ENCODE assay signal across 28 cellular contexts in the genomic region with DNA sequence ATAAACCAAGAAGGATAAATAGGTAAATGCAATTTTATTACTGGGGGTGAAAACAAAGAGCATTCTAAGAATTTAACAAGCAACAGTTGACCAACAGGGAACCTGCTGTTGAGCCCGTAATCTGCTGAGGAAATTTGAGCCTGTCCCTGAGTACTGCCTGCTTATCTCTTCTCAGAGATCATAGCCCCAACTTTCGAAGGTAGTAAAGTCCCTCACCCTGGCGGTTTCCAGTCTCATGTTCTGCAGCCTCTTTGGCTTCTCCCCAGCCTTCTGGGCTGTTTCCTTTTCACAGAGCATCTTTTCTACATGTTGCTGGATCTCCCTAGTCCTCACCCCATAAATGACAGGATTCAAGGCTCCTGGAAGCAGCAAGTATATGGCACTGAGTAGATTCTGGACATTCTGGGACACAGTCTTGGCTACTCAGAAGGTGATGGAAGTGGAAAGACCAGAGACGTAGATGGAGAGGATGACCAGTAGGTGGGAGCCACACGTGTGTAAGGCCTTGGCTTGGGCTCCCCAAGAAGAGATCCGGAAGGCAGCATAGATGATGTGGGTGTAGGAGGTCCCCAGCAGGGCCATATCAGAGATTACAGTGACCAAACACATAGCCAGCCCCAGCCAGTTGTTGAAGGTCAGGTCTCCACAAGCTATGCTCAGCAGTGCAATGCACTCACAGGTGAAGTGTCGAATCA.
"Had no signal": no experiment of that assay in that cellular context is flagged by ENCODE, and none has a peak within 500 bp of the region (broad histone marks: within the 10 kb centered on the region; RNA-seq: fewer than 3 reads in every experiment).

No MANE protein-coding gene starts in this region.

- H3K4me1 ChIP-seq: ascending aorta, gastrocnemius medialis, parathyroid adenoma, right atrium auricular region, testis, transverse colon had no signal

- FAIRE-seq: keratinocyte had no signal

- H3K9me3 ChIP-seq: ascending aorta, gastrocnemius medialis, right atrium auricular region, testis, transverse colon had no signal

- H3K4me1 Mint-ChIP-seq: brain had no signal

- H3K79me2 ChIP-seq: parathyroid adenoma had no signal

- ATAC-seq: activated T-cell treated with anti-CD3 and anti-CD28 coated beads, Interleukin-2, amount 50 U/mL, for 72 hours; gastrocnemius medialis; left cardiac atrium; stimulated activated naive CD8-positive, alpha-beta T cell treated with anti-CD3 and anti-CD28 coated beads, Interleukin-15, Interleukin-2, amounts not matched to agents 100 U/mL and 50 U/mL, for 24 hours; T-helper 17 cell had no signal

- H3K36me3 ChIP-seq: cardiac muscle cell, right atrium auricular region, transverse colon had no signal

- H3K4me3 ChIP-seq: ascending aorta, cardiac muscle cell, coronary artery, dorsolateral prefrontal cortex, gastrocnemius medialis, right atrium auricular region, testis, transverse colon had no signal

- H3K27ac Mint-ChIP-seq: activated naive CD4-positive, alpha-beta T cell treated with anti-CD3 and anti-CD28 coated beads for 36 hours; activated naive CD8-positive, alpha-beta T cell treated with anti-CD3 and anti-CD28 coated beads, Interleukin-2, amount 10 ng/mL, durations not matched to agents 7 days and 5 days; activated T-cell treated with anti-CD3 and anti-CD28 coated beads, Interleukin-2, amount 50 U/mL, for 72 hours; brain had no signal

- H3K27me3 ChIP-seq: ascending aorta, cardiac muscle cell, dorsolateral prefrontal cortex, gastrocnemius medialis, right atrium auricular region, testis, transverse colon had no signal

- H3K9me3 Mint-ChIP-seq: activated naive CD4-positive, alpha-beta T cell treated with anti-CD3 and anti-CD28 coated beads for 36 hours; activated naive CD8-positive, alpha-beta T cell treated with anti-CD3 and anti-CD28 coated beads, Interleukin-2, amount 10 ng/mL, durations not matched to agents 7 days and 5 days; activated T-cell treated with anti-CD3 and anti-CD28 coated beads, Interleukin-2, amount 50 U/mL, for 72 hours had no signal

- H3K4me3 Mint-ChIP-seq: activated naive CD4-positive, alpha-beta T cell treated with anti-CD3 and anti-CD28 coated beads for 36 hours; activated naive CD8-positive, alpha-beta T cell treated with anti-CD3 and anti-CD28 coated beads, Interleukin-2, amount 10 ng/mL, durations not matched to agents 7 days and 5 days; activated T-cell treated with anti-CD3 and anti-CD28 coated beads, Interleukin-2, amount 50 U/mL, for 72 hours; brain; T-helper 17 cell had no signal

- H2AFZ ChIP-seq: parathyroid adenoma had no signal

- H3K9ac ChIP-seq: parathyroid adenoma had no signal

- H3K27ac ChIP-seq: ascending aorta, cardiac muscle cell, coronary artery, dorsolateral prefrontal cortex, gastrocnemius medialis, parathyroid adenoma, right atrium auricular region, testis, transverse colon, VCaP had no signal

- H3K27me3 Mint-ChIP-seq: activated naive CD8-positive, alpha-beta T cell treated with anti-CD3 and anti-CD28 coated beads, Interleukin-2, amount 10 ng/mL, durations not matched to agents 7 days and 5 days; brain; T-helper 17 cell had no signal

- DNase-seq: activated CD4-positive, alpha-beta T cell treated with anti-CD3 and anti-CD28 coated beads for 4 hours; activated CD4-positive, alpha-beta T cell treated with anti-CD3 and anti-CD28 coated beads, Interleukin-2, amount 50 U/mL, for 4 hours; activated effector memory CD4-positive, alpha-beta T cell treated with Interleukin-2 at 50 U/mL for 16 hours; activated naive CD4-positive, alpha-beta T cell treated with anti-CD3 and anti-CD28 coated beads for 36 hours; activated naive CD8-positive, alpha-beta T cell treated with anti-CD3 and anti-CD28 coated beads, Interleukin-2, amount 10 ng/mL, durations not matched to agents 7 days and 5 days; activated T-cell treated with anti-CD3 and anti-CD28 coated beads for 4 hours; activated T-cell treated with anti-CD3 and anti-CD28 coated beads, Interleukin-2, amount 50 U/mL, for 72 hours; dorsolateral prefrontal cortex; effector memory CD4-positive, alpha-beta T cell; gastrocnemius medialis; glutamatergic neuron; hippocampal formation; left cardiac atrium; mammary epithelial cell; occipital lobe; stimulated activated CD4-positive, alpha-beta T cell treated with anti-CD3 and anti-CD28 coated beads, Interleukin-15, amount 100 ng/mL, for 24 hours; stimulated activated naive CD8-positive, alpha-beta T cell treated with anti-CD3 and anti-CD28 coated beads, Interleukin-15, Interleukin-2, amounts not matched to agents 100 U/mL and 50 U/mL, for 24 hours; T-helper 17 cell; testis; transverse colon had no signal
